Comparison of ENCODE assay signal across 28 cellular contexts in genomic region chr16:65989861-65990260, GRCh38.
"Had no signal": no experiment of that assay in that cellular context is flagged by ENCODE, and none has a peak within 500 bp of the region (broad histone marks: within the 10 kb centered on the region; RNA-seq: fewer than 3 reads in every experiment).

No MANE protein-coding gene starts in this region.

- H3K27ac Mint-ChIP-seq: activated CD4-positive, alpha-beta memory T cell treated with anti-CD3 and anti-CD28 coated beads for 36 hours; activated CD4-positive, alpha-beta T cell treated with anti-CD3 and anti-CD28 coated beads, Interleukin-2, amount 10 ng/mL, durations not matched to agents 7 days and 5 days; activated naive CD4-positive, alpha-beta T cell treated with anti-CD3 and anti-CD28 coated beads for 36 hours; activated naive CD8-positive, alpha-beta T cell treated with anti-CD3 and anti-CD28 coated beads for 36 hours had no signal

- DNase-seq: activated CD4-positive, alpha-beta memory T cell treated with anti-CD3 and anti-CD28 coated beads for 36 hours; activated CD4-positive, alpha-beta T cell treated with anti-CD3 and anti-CD28 coated beads, Interleukin-2, amount 10 ng/mL, durations not matched to agents 7 days and 5 days; activated CD4-positive, CD25-positive, alpha-beta regulatory T cell; activated CD8-positive, alpha-beta memory T cell treated with anti-CD3 and anti-CD28 coated beads for 24 hours; activated effector memory CD4-positive, alpha-beta T cell treated with anti-CD3 and anti-CD28 coated beads, Interleukin-2, amount 50 U/mL, for 16 hours; activated naive CD4-positive, alpha-beta T cell treated with anti-CD3 and anti-CD28 coated beads for 36 hours; activated naive CD8-positive, alpha-beta T cell treated with anti-CD3 and anti-CD28 coated beads for 36 hours; activated T-cell treated with anti-CD3 and anti-CD28 coated beads, Interleukin-2, amount 50 U/mL, for 4 hours; anterior cingulate cortex; IMR-90; KG1; NCI-H1092; NCI-H1417; NCI-H1694; NCI-H2029; NCI-H2107; NCI-H2171 treated with DMSO at 0.1 percent for 48 hours; NCI-H226; NCI-H510A; NCI-H526 treated with DMSO at 0.1 percent for 48 hours; NCI-H82; OCI-M1; RPMI8226; T-helper 1 cell had no signal

- H3K4me1 Mint-ChIP-seq: activated CD4-positive, alpha-beta T cell treated with anti-CD3 and anti-CD28 coated beads, Interleukin-2, amount 10 ng/mL, durations not matched to agents 7 days and 5 days; activated naive CD8-positive, alpha-beta T cell treated with anti-CD3 and anti-CD28 coated beads for 36 hours had no signal

- H3K4me3 Mint-ChIP-seq: activated CD4-positive, alpha-beta memory T cell treated with anti-CD3 and anti-CD28 coated beads for 36 hours; activated CD4-positive, alpha-beta T cell treated with anti-CD3 and anti-CD28 coated beads, Interleukin-2, amount 10 ng/mL, durations not matched to agents 7 days and 5 days; activated naive CD4-positive, alpha-beta T cell treated with anti-CD3 and anti-CD28 coated beads for 36 hours; activated naive CD8-positive, alpha-beta T cell treated with anti-CD3 and anti-CD28 coated beads for 36 hours; activated T-cell treated with anti-CD3 and anti-CD28 coated beads, Interleukin-2, amount 50 U/mL, for 4 hours had no signal

- H3K4me3 ChIP-seq: SK-N-MC had no signal

- ATAC-seq: activated T-cell treated with anti-CD3 and anti-CD28 coated beads, Interleukin-2, amount 50 U/mL, for 4 hours; Panc1; Right ventricle myocardium inferior had no signal

- H3K9me3 Mint-ChIP-seq: activated CD4-positive, alpha-beta memory T cell treated with anti-CD3 and anti-CD28 coated beads for 36 hours; activated CD4-positive, alpha-beta T cell treated with anti-CD3 and anti-CD28 coated beads, Interleukin-2, amount 10 ng/mL, durations not matched to agents 7 days and 5 days; activated naive CD4-positive, alpha-beta T cell treated with anti-CD3 and anti-CD28 coated beads for 36 hours; activated naive CD8-positive, alpha-beta T cell treated with anti-CD3 and anti-CD28 coated beads for 36 hours; activated T-cell treated with anti-CD3 and anti-CD28 coated beads, Interleukin-2, amount 50 U/mL, for 4 hours had no signal

- H3K36me3 Mint-ChIP-seq: activated CD4-positive, alpha-beta memory T cell treated with anti-CD3 and anti-CD28 coated beads for 36 hours; activated naive CD8-positive, alpha-beta T cell treated with anti-CD3 and anti-CD28 coated beads for 36 hours had no signal

- H3K27ac ChIP-seq: SK-N-MC, VCaP had no signal
